ENCODE assay signal across 2 cellular contexts in the genomic region with DNA sequence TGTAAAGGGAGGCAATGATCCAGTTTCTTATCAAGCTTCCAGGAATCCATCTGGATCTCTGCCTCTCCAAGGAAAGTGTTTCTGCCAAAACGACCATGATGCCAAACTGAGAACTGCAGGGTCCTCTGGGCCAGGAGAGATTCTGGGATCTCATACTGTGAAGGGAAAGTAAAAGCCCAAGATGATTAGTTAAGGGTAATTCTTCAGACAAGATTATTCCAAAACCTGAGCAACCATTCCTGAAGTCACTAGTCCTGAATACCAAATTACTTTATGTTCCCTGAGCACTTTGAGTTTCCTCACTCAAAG.
TF ChIP-seq lines count a peak whose summit lies in the region.

No MANE protein-coding gene starts in this region.

TF ChIP-seq in SK-N-SH treated with all-trans-retinoic acid at 6 μM for 48 hours, 23 proteins besides CTCF, POLR2A, EP300 and RAD21 (continued from another document):
- TF ChIP-seq, protein P1, sequence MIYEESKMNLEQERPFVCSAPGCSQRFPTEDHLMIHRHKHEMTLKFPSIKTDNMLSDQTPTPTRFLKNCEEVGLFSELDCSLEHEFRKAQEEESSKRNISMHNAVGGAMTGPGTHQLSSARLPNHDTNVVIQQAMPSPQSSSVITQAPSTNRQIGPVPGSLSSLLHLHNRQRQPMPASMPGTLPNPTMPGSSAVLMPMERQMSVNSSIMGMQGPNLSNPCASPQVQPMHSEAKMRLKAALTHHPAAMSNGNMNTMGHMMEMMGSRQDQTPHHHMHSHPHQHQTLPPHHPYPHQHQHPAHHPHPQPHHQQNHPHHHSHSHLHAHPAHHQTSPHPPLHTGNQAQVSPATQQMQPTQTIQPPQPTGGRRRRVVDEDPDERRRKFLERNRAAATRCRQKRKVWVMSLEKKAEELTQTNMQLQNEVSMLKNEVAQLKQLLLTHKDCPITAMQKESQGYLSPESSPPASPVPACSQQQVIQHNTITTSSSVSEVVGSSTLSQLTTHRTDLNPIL (CRISPR knock-in tag; IDR thresholded peaks at IDR 0.05; ENCODE audit: low read depth) = no peak
- TF ChIP-seq BACH2 (CRISPR knock-in tag; IDR thresholded peaks at IDR 0.05; ENCODE audit: borderline replicate concordance) (no peak), ARNTL (CRISPR knock-in tag; IDR thresholded peaks at IDR 0.05; ENCODE audit: borderline replicate concordance, low read depth) (no peak), TCF4 (CRISPR knock-in tag; IDR thresholded peaks at IDR 0.05; ENCODE audit: borderline replicate concordance) (no peak), PPARA (CRISPR knock-in tag; IDR thresholded peaks at IDR 0.05; ENCODE audit: borderline replicate concordance) (no peak), OSR1 (CRISPR knock-in tag; IDR thresholded peaks at IDR 0.05) (no peak), ISL1 (CRISPR knock-in tag; IDR thresholded peaks at IDR 0.05) (no peak)
- TF ChIP-seq, protein P2, sequence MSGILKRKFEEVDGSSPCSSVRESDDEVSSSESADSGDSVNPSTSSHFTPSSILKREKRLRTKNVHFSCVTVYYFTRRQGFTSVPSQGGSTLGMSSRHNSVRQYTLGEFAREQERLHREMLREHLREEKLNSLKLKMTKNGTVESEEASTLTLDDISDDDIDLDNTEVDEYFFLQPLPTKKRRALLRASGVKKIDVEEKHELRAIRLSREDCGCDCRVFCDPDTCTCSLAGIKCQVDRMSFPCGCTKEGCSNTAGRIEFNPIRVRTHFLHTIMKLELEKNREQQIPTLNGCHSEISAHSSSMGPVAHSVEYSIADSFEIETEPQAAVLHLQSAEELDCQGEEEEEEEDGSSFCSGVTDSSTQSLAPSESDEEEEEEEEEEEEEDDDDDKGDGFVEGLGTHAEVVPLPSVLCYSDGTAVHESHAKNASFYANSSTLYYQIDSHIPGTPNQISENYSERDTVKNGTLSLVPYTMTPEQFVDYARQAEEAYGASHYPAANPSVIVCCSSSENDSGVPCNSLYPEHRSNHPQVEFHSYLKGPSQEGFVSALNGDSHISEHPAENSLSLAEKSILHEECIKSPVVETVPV (CRISPR knock-in tag; IDR thresholded peaks at IDR 0.05) = no peak

TF ChIP-seq in SK-N-SH, 30 proteins besides CTCF, POLR2A, EP300 and RAD21 (continued from another document):
- TF ChIP-seq CHD2 (IDR thresholded peaks at IDR 0.05; ENCODE audit: low read length, partially characterized antibody) (no peak), FOSL2 (IDR thresholded peaks at IDR 0.05; ENCODE audit: borderline replicate concordance, low read depth) (no peak), YY1 (IDR thresholded peaks at IDR 0.05; ENCODE audit: low read depth) (no peak), NFIC (IDR thresholded peaks at IDR 0.05; ENCODE audit: borderline replicate concordance) (no peak)
